In the genomic region with DNA sequence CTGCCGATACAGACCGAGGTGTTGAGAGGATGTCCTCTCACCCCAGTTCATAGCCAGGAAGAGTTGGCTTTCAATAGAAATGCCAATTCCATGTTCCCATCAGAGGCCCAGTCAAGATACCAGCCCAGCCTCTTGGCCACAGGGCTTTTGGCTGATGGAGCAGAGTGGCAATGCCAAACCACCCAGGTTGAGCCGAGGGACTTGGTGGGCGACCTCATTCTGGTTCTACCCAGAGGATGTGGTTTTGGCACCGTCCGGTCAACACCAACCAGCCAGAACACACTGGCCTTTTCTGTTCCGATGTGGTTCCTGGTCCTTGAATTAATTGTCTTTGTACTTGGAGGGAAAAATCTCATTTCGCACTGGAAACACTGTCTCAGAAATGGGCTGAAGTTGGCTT, we compare ENCODE assay signal across 24 cellular contexts.
"Had no signal": no experiment of that assay in that cellular context is flagged by ENCODE, and none has a peak within 500 bp of the region (broad histone marks: within the 10 kb centered on the region; RNA-seq: fewer than 3 reads in every experiment).

No MANE protein-coding gene starts in this region.

- H3K27me3 ChIP-seq: breast epithelium, SJSA1 had no signal

- H3K4me3 Mint-ChIP-seq: activated CD8-positive, alpha-beta T cell treated with anti-CD3 and anti-CD28 coated beads, Interleukin-2, amount 10 ng/mL, durations not matched to agents 7 days and 5 days; T-helper 1 cell treated with Interleukin-12 subunit alpha and Interleukin-12 subunit beta and Interleukin-4 antibody, amounts not matched to agents 30 μg/mL and 1 μg/mL, for 36 hours; WTC11 had no signal

- H3K9me3 Mint-ChIP-seq: activated naive CD4-positive, alpha-beta T cell treated with anti-CD3 and anti-CD28 coated beads, Interleukin-2, amount 50 U/mL, for 72 hours; T-helper 1 cell treated with Interleukin-12 subunit alpha and Interleukin-12 subunit beta and Interleukin-4 antibody, amounts not matched to agents 30 μg/mL and 1 μg/mL, for 36 hours; WTC11 had no signal

- FAIRE-seq: K562 had no signal

- H3K27ac Mint-ChIP-seq: activated CD8-positive, alpha-beta T cell treated with anti-CD3 and anti-CD28 coated beads, Interleukin-2, amount 10 ng/mL, durations not matched to agents 7 days and 5 days; activated naive CD4-positive, alpha-beta T cell treated with anti-CD3 and anti-CD28 coated beads, Interleukin-2, amount 50 U/mL, for 72 hours; T-helper 1 cell treated with Interleukin-12 subunit alpha and Interleukin-12 subunit beta and Interleukin-4 antibody, amounts not matched to agents 30 μg/mL and 1 μg/mL, for 36 hours; WTC11 had no signal

- ATAC-seq: activated CD8-positive, alpha-beta T cell treated with anti-CD3 and anti-CD28 coated beads, Interleukin-2, amount 10 ng/mL, durations not matched to agents 7 days and 5 days; activated naive CD4-positive, alpha-beta T cell treated with anti-CD3 and anti-CD28 coated beads, Interleukin-2, amount 50 U/mL, for 72 hours; K562; WTC11 had no signal

- DNase-seq: activated CD4-positive, alpha-beta T cell treated with anti-CD3 and anti-CD28 coated beads for 48 hours; activated CD4-positive, alpha-beta T cell treated with anti-CD3 and anti-CD28 coated beads, Interleukin-2, amount 50 U/mL, for 4 hours; activated CD4-positive, CD25-positive, alpha-beta regulatory T cell treated with anti-CD3 and anti-CD28 coated beads, Interleukin-2, amount 50 U/mL, for 72 hours; activated CD8-positive, alpha-beta memory T cell treated with anti-CD3 and anti-CD28 coated beads, Interleukin-2, amount 50 U/mL, for 48 hours; activated CD8-positive, alpha-beta T cell treated with anti-CD3 and anti-CD28 coated beads, Interleukin-2, amount 10 ng/mL, durations not matched to agents 7 days and 5 days; activated effector memory CD4-positive, alpha-beta T cell treated with Interleukin-2 at 50 U/mL for 16 hours; activated naive CD4-positive, alpha-beta T cell treated with Interleukin-2 at 50 U/mL for 16 hours; activated T-cell treated with anti-CD3 and anti-CD28 coated beads, Interleukin-2, amount 50 U/mL, for 1 hour; central memory CD4-positive, alpha-beta T cell; Karpas-422; NCI-H1048; NCI-H146; NCI-H187 treated with DMSO at 0.1 percent for 48 hours; NCI-H2081 treated with DMSO at 0.1 percent for 48 hours; NCI-H446 treated with DMSO at 0.1 percent for 48 hours; NCI-H526; Right ventricle myocardium superior; RPMI8226 had no signal

- H3K36me3 Mint-ChIP-seq: activated naive CD4-positive, alpha-beta T cell treated with anti-CD3 and anti-CD28 coated beads, Interleukin-2, amount 50 U/mL, for 72 hours had no signal

- H3K4me3 ChIP-seq: breast epithelium, K562, SJSA1 had no signal

- H3K9me3 ChIP-seq: breast epithelium, SJSA1 had no signal

- H3K27ac ChIP-seq: SJSA1 had no signal

- H3K36me3 ChIP-seq: breast epithelium, SJSA1 had no signal

- H3K4me1 ChIP-seq: breast epithelium had no signal
